In the genomic region with DNA sequence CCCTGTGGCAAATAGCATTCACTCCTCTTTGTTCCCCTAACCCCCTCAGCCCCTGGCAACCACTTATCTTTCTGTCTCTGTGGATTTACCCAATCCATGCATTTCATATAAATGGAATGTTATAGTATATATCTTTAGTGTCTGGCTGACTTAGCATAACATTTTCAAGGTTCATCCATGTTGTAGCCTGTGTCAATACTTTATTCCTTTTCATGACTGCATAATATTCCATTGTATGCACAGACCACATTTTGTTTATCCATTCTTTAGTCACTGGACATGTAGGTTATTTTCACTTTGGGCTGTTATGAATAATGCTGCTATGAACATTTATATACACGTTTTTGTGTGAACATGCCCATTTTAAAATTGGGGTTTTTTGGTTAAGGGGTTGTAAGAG, we compare ENCODE assay signal across 20 cellular contexts. TPM values are rescaled to one million over a fixed set of nuclear protein-coding genes. Genes with fewer than 3 reads are reported as not detected.
DNase-seq lines count a peak whose midpoint lies in the region; ATAC-seq, FAIRE-seq and TF ChIP-seq lines count a peak whose summit lies in the region.
"Had no signal": no experiment of that assay in that cellular context is flagged by ENCODE, and none has a peak within 500 bp of the region (broad histone marks: within the 10 kb centered on the region; RNA-seq: fewer than 3 reads in every experiment).

No MANE protein-coding gene starts in this region.

- H3K56ac ChIP-seq in H1 (replicated peaks; ENCODE audit: insufficient read length, low read depth, low read length): no peak overlapping the region

- H3K23me2 ChIP-seq in H1 (ENCODE audit: low read depth, low read length): no peaks in the 10 kb centered on the region

- no peak overlapping the region for H4K5ac ChIP-seq in H1 (ENCODE audit: insufficient read length, low read depth, low read length)

- DNase-seq in H1 (ENCODE audit: low read depth in 1 of 2, low spot score in 2 of 2) (no peak), Kasumi-1 (lab: John Stamatoyannopoulos, UW) (no peak), GM13976 (ENCODE audit: low spot score) (no peak), D721Med (ENCODE audit: insufficient read length, low spot score) (no peak)
- DNase-seq: CD8-positive, alpha-beta memory T cell; DMS79 treated with DMSO at 0.1 percent for 48 hours; H7; IMR-90; NCI-H1417 treated with DMSO at 0.1 percent for 48 hours; NCI-H1930; NCI-H2171; NCI-H446; NCI-H69; SHP77 had no signal

- H2BK5ac ChIP-seq in H1 (ENCODE audit: low read depth, low read length): no peak overlapping the region

- H3K9ac ChIP-seq in BLaER1 (no peak overlapping the region), HUES6 (ENCODE audit: low read length) (peak overlapping the region; percentile 62), H1 (replicated peaks in 1 of 4; ENCODE audit: extremely low read depth in 1 of 4, low read depth in 3 of 4, low read length in 3 of 4) (no peak overlapping the region)
- no peak overlapping the region for H3K9ac ChIP-seq in BLaER1 treated with 17β-estradiol and CSF1 and Interleukin-3, amounts not matched to agents 10 nM and 100 nM

- TF ChIP-seq RAD21 in H1 (IDR thresholded peaks at IDR 0.05 in 1 of 2, conservative IDR thresholded peaks at IDR 0.05 in 1 of 2; ENCODE audit: low read depth in 2 of 2, low read length in 2 of 2): no peak

- no peak overlapping the region for H2BK15ac ChIP-seq in H1 (ENCODE audit: low read length)

- TF ChIP-seq CTCF in H1 (IDR thresholded peaks at IDR 0.05; ENCODE audit: control extremely low read depth in 1 of 3, insufficient read depth in 1 of 3, low read depth in 1 of 3, low read length in 3 of 3) (no peak), GM13976 (IDR thresholded peaks at IDR 0.05; ENCODE audit: borderline replicate concordance, control extremely low read depth, extremely low read depth, insufficient read depth, missing control alignments) (no peak), D721Med (IDR thresholded peaks at IDR 0.05; ENCODE audit: insufficient read depth, missing control alignments) (no peak)

- no peak overlapping the region for H4K91ac ChIP-seq in H1 (replicated peaks; ENCODE audit: insufficient read length, low read length)

- no peak for FAIRE-seq in H1 (lab: Jason Lieb, UNC)
- FAIRE-seq in D721Med (lab: Jason Lieb, UNC): no peak
- FAIRE-seq: RCC 7860 had no signal

- in situ Hi-C loops in GM13976 (cut with MboI; ENCODE audit: low sequenced_read_pairs, unreplicated experiment): no loop called here

- H3K27me3 ChIP-seq in BLaER1 (no peaks in the 10 kb centered on the region), HUES6 (ENCODE audit: control insufficient read depth, insufficient read depth, low read length) (no peaks in the 10 kb centered on the region), H1 (replicated peaks in 1 of 4; ENCODE audit: control insufficient read depth in 3 of 4, extremely low read depth in 1 of 4, insufficient read depth in 3 of 4, low read length in 3 of 4) (no peaks in the 10 kb centered on the region)
- no peaks in the 10 kb centered on the region for H3K27me3 ChIP-seq in BLaER1 treated with 17β-estradiol and CSF1 and Interleukin-3, amounts not matched to agents 10 nM and 100 nM

- H3K14ac ChIP-seq in H1 (ENCODE audit: insufficient read length): no peak overlapping the region

- no peak overlapping the region for H2BK20ac ChIP-seq in H1 (ENCODE audit: low read length)

- H2BK12ac ChIP-seq in H1 (ENCODE audit: low read depth, low read length): no peak overlapping the region

- H3K4ac ChIP-seq in H1 (replicated peaks; ENCODE audit: insufficient read length, low read depth, low read length): no peak overlapping the region

- H4K8ac ChIP-seq in H1 (ENCODE audit: extremely low read depth, insufficient read depth, low read length): no peak overlapping the region

- ATAC-seq in GM18907 (IDR thresholded peaks at IDR 0.05; ENCODE audit: unreplicated experiment): no peak
- ATAC-seq: SK-N-SH treated with all-trans-retinoic acid at 6 μM for 48 hours had no signal

- H3K4me3 ChIP-seq in BLaER1 (no peak overlapping the region), HUES6 (ENCODE audit: low read depth, low read length) (peak overlapping the region; percentile 41; the same call in 1 of the 2 replicates), H1 (ENCODE audit: extremely low read depth in 1 of 4, insufficient read depth in 2 of 4, low read depth in 3 of 4, low read length in 4 of 4) (no peak overlapping the region)
- H3K4me3 ChIP-seq in BLaER1 treated with 17β-estradiol and CSF1 and Interleukin-3, amounts not matched to agents 10 nM and 100 nM: no peak overlapping the region

- POLR2A ChIA-PET in H1 (lab: Charles Lee; ENCODE audit: partially characterized antibody): interaction anchor here (1.3 to 3.0 kb wide), 3 partner anchors 24 to 41 kb away, joined by 4 to 16 read pairs (median 5); no protein-coding TSS in a partner anchor

- H3K36me3 ChIP-seq in BLaER1 (peaks cover 15% of the 10 kb centered on the region; the same call in 1 of the 2 replicates), HUES6 (ENCODE audit: control insufficient read depth, insufficient read depth, low read length) (no peaks in the 10 kb centered on the region), H1 (ENCODE audit: control insufficient read depth in 2 of 4, insufficient read depth in 4 of 4, low read length in 3 of 4) (no peaks in the 10 kb centered on the region)
- H3K36me3 ChIP-seq in BLaER1 treated with 17β-estradiol and CSF1 and Interleukin-3, amounts not matched to agents 10 nM and 100 nM: peaks cover 0 to 23% (median 17%) of the 10 kb centered on the region in 11 experiments; a peak in 15 of 22 replicates

- CTCF ChIA-PET in H1 (lab: Charles Lee; ENCODE audit: partially characterized antibody): no interaction called here

- peaks cover 87% of the 10 kb centered on the region for H3K4me1 ChIP-seq in BLaER1
- peaks cover 82 to 100% (median 86%) of the 10 kb centered on the region in 10 experiments for H3K4me1 ChIP-seq in BLaER1 treated with 17β-estradiol and CSF1 and Interleukin-3, amounts not matched to agents 10 nM and 100 nM
- H3K4me1 ChIP-seq in HUES6 (ENCODE audit: control insufficient read depth, insufficient read depth, low read length): peaks cover 46% of the 10 kb centered on the region
- peaks cover 20 to 31% (median 23%) of the 10 kb centered on the region in 4 experiments for H3K4me1 ChIP-seq in H1 (replicated peaks in 1 of 4; ENCODE audit: control insufficient read depth in 3 of 4, insufficient read depth in 4 of 4, low read length in 3 of 4)

- H3K18ac ChIP-seq in H1 (ENCODE audit: extremely low read depth, low read length): no peak overlapping the region

- H3K9me3 ChIP-seq in BLaER1 (peaks cover 7% of the 10 kb centered on the region), HUES6 (ENCODE audit: control insufficient read depth, insufficient read depth, low read depth, low read length) (peaks cover 7% of the 10 kb centered on the region), H1 (ENCODE audit: insufficient read depth in 2 of 2, low read depth in 1 of 2, low read length in 1 of 2) (peaks cover 0 to 7% of the 10 kb centered on the region in 2 experiments; a peak in 1 of 4 replicates)
- H3K9me3 ChIP-seq in BLaER1 treated with 17β-estradiol and CSF1 and Interleukin-3, amounts not matched to agents 10 nM and 100 nM (replicated peaks in 1 of 11): peaks cover 0 to 14% (median 12%) of the 10 kb centered on the region in 11 experiments; a peak in 16 of 22 replicates

- H3K23ac ChIP-seq in H1 (ENCODE audit: insufficient read length): no peak overlapping the region

- WGBS in H1 (ENCODE audit: extremely low coverage in 1 of 2, insufficient coverage in 1 of 2, insufficient read length in 1 of 2, insufficient replicate concordance in 2 of 2, low coverage in 1 of 2, low lambda C conversion rate in 2 of 2, missing lambda C conversion rate in 1 of 2), 2 experiments: 86% methylated on average over 1 of the region's 1 CpG; no CpG with 5 or more reads in 1 of the 2 experiments

- H3K79me2 ChIP-seq in H1 (ENCODE audit: control insufficient read depth in 1 of 2, insufficient read depth in 2 of 2, low read length in 2 of 2): peaks cover 0 to 73% of the 10 kb centered on the region in 2 experiments; a peak in 3 of 4 replicates

- no peak for TF ChIP-seq EP300 in H1 (IDR thresholded peaks at IDR 0.05; ENCODE audit: borderline replicate concordance in 1 of 2, low read depth in 2 of 2, low read length in 2 of 2)

- no peak overlapping the region for H2AK5ac ChIP-seq in H1 (ENCODE audit: low read depth, low read length)

- TF ChIP-seq POLR2A in H1 (IDR thresholded peaks at IDR 0.05; ENCODE audit: control extremely low read depth in 1 of 2, low read depth in 2 of 2, low read length in 2 of 2): no peak

- no peak overlapping the region for H2BK120ac ChIP-seq in H1 (replicated peaks; ENCODE audit: low read depth, low read length)

- H3K27ac ChIP-seq in BLaER1 (no peak overlapping the region), HUES6 (ENCODE audit: low read depth, low read length) (peak overlapping the region; percentile 64; the same call in 1 of the 2 replicates), H1 (ENCODE audit: low read depth, low read length) (no peak overlapping the region)
- peak overlapping the region in 5 of 11 experiments; percentile 53 to 72 (median 61); a peak in 5 of 22 replicates for H3K27ac ChIP-seq in BLaER1 treated with 17β-estradiol and CSF1 and Interleukin-3, amounts not matched to agents 10 nM and 100 nM

- peaks cover 97% of the 10 kb centered on the region for H4K20me1 ChIP-seq in BLaER1
- H4K20me1 ChIP-seq in BLaER1 treated with 17β-estradiol and CSF1 and Interleukin-3, amounts not matched to agents 10 nM and 100 nM: peaks cover 78 to 100% (median 96%) of the 10 kb centered on the region in 11 experiments
- H4K20me1 ChIP-seq in H1 (replicated peaks in 1 of 2; ENCODE audit: control insufficient read depth in 1 of 2, insufficient read depth in 2 of 2, low read length in 2 of 2): peaks cover 0 to 5% of the 10 kb centered on the region in 2 experiments

- peaks cover 13% of the 10 kb centered on the region for H3K79me1 ChIP-seq in H1 (ENCODE audit: low read depth, low read length)

- no peak overlapping the region for H2AFZ ChIP-seq in H1 (ENCODE audit: low read length)

- peak overlapping the region; percentile 83; the same call in 1 of the 2 replicates for H3K4me2 ChIP-seq in BLaER1
- peak overlapping the region in 9 of 11 experiments; percentile 69 to 92 (median 74); a peak in 17 of 22 replicates for H3K4me2 ChIP-seq in BLaER1 treated with 17β-estradiol and CSF1 and Interleukin-3, amounts not matched to agents 10 nM and 100 nM
- H3K4me2 ChIP-seq in H1 (ENCODE audit: insufficient read depth in 1 of 2, low read depth in 2 of 2, low read length in 2 of 2): peak overlapping the region; percentile 57 to 89; a peak in 1 of 4 replicates

TF ChIP-seq in H1, 55 proteins besides CTCF, POLR2A, EP300 and RAD21 (continues in another document):
- TF ChIP-seq SUZ12 (IDR thresholded peaks at IDR 0.05; ENCODE audit: low read length): no peak

RNA-seq across cellular contexts. Expression of a gene that starts 42.8 kb away (rescaled TPM):
- 20.2 and 21.1 TPM in 2 replicates for total RNA-seq in H1 (2021; fragmentation: NEBNext Ultra II Directional; extraction: Animal tissue kit (Norgen Biotek cat#: 25700))
- 4.5 and 5.5 TPM in 2 replicates for polyA plus RNA-seq in H1 (2011; rRNA removed)
- 4.9 TPM for polyA plus RNA-seq in H1 (2011; cell fraction: cytosol; rRNA removed)
- polyA plus RNA-seq in H1 (2011; cell fraction: nucleus; rRNA removed): 10.6 TPM
- polyA plus RNA-seq in H1 (2012, experiment 1 of 2): 6.4 to 8.3 TPM (median 8.0 TPM) in 4 replicates
- polyA plus RNA-seq in H1 (2012, experiment 2 of 2): 2.0 TPM
- 5.6 TPM for polyA plus RNA-seq in H1 (2013, experiment 1 of 2)
- 5.7 TPM for polyA plus RNA-seq in H1 (2013, experiment 2 of 2)
- polyA minus RNA-seq in H1 (2011; rRNA and poly(A)+ RNA removed): 9.2 and 10.5 TPM in 2 replicates
- 13.8 TPM for polyA minus RNA-seq in H1 (2011; cell fraction: cytosol; rRNA and poly(A)+ RNA removed)
- polyA minus RNA-seq in H1 (2011; cell fraction: nucleus; rRNA and poly(A)+ RNA removed): 15.6 TPM
